1 cellular context compared by ENCODE assay signal in genomic region chr9:126806336-126806735, GRCh38.
TF ChIP-seq lines count a peak whose summit lies in the region.

No MANE protein-coding gene starts in this region.

TF ChIP-seq in GM23338, 12 proteins besides CTCF, POLR2A, EP300 and RAD21 (continued from another document):
- no peak for TF ChIP-seq REST (IDR thresholded peaks at IDR 0.05; ENCODE audit: unreplicated experiment)
- TF ChIP-seq JUNB (IDR thresholded peaks at IDR 0.05; ENCODE audit: unreplicated experiment), result no peak
